Comparison of ENCODE assay signal across 9 cellular contexts in the genomic region with DNA sequence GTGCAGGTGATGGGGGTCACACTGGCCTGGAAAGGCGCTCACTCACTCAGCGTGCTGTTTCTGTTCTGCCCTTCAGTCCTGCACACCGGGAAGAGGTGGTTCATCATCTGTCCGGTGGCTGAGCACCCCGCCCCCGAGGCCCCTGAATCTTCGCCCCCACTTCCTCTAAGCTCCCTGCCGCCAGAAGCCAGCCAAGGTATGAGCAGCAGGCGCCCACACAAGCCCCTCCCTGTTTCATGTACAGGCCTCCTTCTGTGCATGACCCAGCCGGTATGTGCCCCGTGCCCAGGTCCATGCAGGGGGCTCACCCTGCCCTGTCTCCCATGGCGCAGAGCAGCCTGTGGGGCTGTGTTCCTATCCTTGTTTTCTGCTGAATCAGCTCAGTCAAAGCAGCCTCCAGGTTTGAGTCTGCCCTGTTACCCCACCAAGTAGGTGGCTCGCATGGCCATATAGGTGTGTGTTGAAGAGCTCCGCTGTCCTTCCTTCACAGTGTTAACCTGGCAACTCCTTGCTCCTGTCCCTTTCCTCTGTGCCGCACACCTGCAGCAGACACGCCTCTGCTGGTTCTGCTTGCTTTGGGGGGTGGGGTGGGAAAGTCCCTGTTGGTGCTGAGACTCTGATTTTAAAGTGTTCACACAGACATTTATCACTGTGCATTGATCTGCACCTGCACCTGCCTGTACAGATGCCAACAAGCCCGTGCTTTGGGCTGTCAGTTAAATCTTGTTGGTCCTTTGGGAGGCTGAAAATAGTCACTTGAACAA.
DNase-seq lines count a peak whose midpoint lies in the region; ATAC-seq and FAIRE-seq lines count a peak whose summit lies in the region.
"Had no signal": no experiment of that assay in that cellular context is flagged by ENCODE, and none has a peak within 500 bp of the region (broad histone marks: within the 10 kb centered on the region; RNA-seq: fewer than 3 reads in every experiment).

No MANE protein-coding gene starts in this region.

- peak overlapping the region; percentile 12 for H3K4me3 Mint-ChIP-seq in activated naive CD4-positive, alpha-beta T cell treated with anti-CD3 and anti-CD28 coated beads for 36 hours

- intact Hi-C loops in activated naive CD4-positive, alpha-beta T cell treated with anti-CD3 and anti-CD28 coated beads for 36 hours (cut with micrococcal nuclease): no loop called here

- DNase-seq in GM18507 (ENCODE audit: extremely low spot score, insufficient read length, low read depth): no peak
- peak; percentile 73 for DNase-seq in NCI-H2196 treated with DMSO at 0.1 percent for 48 hours (lab: John Stamatoyannopoulos, UW; ENCODE audit: unreplicated experiment)
- peak; percentile 46 for DNase-seq in activated naive CD4-positive, alpha-beta T cell treated with anti-CD3 and anti-CD28 coated beads for 36 hours
- DNase-seq in stimulated activated CD4-positive, alpha-beta T cell treated with anti-CD3 and anti-CD28 coated beads, Interleukin-4, amount 100 ng/mL, for 4 hours: peak; percentile 20 to 52
- DNase-seq in kidney tubule cell (ENCODE audit: low spot score): no peak
- DNase-seq: PC-9 had no signal

- no peak for ATAC-seq in GM19035 (IDR thresholded peaks at IDR 0.05; ENCODE audit: unreplicated experiment)
- ATAC-seq in HG02981 (IDR thresholded peaks at IDR 0.05; ENCODE audit: unreplicated experiment): no peak
- ATAC-seq in GM18868 (IDR thresholded peaks at IDR 0.05; ENCODE audit: unreplicated experiment): no peak

- peaks cover 13% of the 10 kb centered on the region for H3K4me1 Mint-ChIP-seq in activated naive CD4-positive, alpha-beta T cell treated with anti-CD3 and anti-CD28 coated beads for 36 hours (ENCODE audit: low read depth)

- H3K27ac Mint-ChIP-seq in activated naive CD4-positive, alpha-beta T cell treated with anti-CD3 and anti-CD28 coated beads for 36 hours: no peak overlapping the region

- H3K27me3 Mint-ChIP-seq in activated naive CD4-positive, alpha-beta T cell treated with anti-CD3 and anti-CD28 coated beads for 36 hours (ENCODE audit: low read depth): no peaks in the 10 kb centered on the region

- CTCF ChIA-PET in activated naive CD4-positive, alpha-beta T cell treated with anti-CD3 and anti-CD28 coated beads for 36 hours (lab: Charles Lee): interaction anchor here (1.5 kb wide), 1 partner anchor 34 kb away, joined by 3 read pairs; no protein-coding TSS in a partner anchor

- FAIRE-seq in GM18507 (lab: Jason Lieb, UNC): peak; percentile 41

- H3K36me3 Mint-ChIP-seq in activated naive CD4-positive, alpha-beta T cell treated with anti-CD3 and anti-CD28 coated beads for 36 hours (ENCODE audit: low read depth): peaks cover 2% of the 10 kb centered on the region

- H3K9me3 Mint-ChIP-seq in activated naive CD4-positive, alpha-beta T cell treated with anti-CD3 and anti-CD28 coated beads for 36 hours: peaks cover 2% of the 10 kb centered on the region

Comparison
In these comparisons a context has a peak if more than half of its experiments do, and no peak if none do; other contexts are left out.
1. DNase-seq: peak in NCI-H2196 treated with DMSO at 0.1 percent for 48 hours (single experiment), activated naive CD4-positive, alpha-beta T cell treated with anti-CD3 and anti-CD28 coated beads for 36 hours (single experiment) and stimulated activated CD4-positive, alpha-beta T cell treated with anti-CD3 and anti-CD28 coated beads, Interleukin-4, amount 100 ng/mL, for 4 hours (2 of 2); none in GM18507 (single experiment) and kidney tubule cell (single experiment).